ENCODE assay signal across 2 cellular contexts in the genomic region with DNA sequence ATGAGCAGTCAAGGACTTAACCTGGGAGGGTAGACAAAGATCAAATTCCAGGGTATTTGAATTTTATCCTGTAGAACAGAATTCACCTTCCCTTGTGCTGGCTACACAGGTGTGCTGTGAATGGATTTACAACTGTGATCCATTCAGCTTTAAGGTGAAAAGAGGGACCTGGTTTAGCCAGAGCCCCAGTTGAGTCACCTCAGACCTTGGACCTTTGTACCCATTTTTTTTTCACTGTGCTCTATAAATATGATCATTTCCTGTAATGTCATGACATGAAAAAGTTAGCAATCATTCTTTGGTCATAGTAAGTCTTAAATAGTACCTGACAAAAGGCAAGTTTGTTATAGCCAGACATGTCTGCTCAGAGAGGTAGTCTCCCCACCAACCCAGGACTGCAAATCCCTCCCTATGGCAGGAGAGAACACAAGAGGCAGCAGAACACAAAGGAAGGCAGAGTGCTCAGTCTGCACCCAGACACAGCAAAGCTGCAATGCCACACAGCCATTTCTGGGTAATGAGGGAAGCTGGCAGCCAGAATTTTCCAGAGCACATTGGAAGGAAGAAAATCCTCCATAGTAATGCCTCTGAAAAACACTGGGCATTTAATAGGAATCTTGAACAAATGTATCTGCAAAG.
TF ChIP-seq lines count a peak whose summit lies in the region.

No MANE protein-coding gene starts in this region.

TF ChIP-seq in HCT116, 20 proteins besides CTCF, POLR2A, EP300 and RAD21:
- TF ChIP-seq, protein P1, sequence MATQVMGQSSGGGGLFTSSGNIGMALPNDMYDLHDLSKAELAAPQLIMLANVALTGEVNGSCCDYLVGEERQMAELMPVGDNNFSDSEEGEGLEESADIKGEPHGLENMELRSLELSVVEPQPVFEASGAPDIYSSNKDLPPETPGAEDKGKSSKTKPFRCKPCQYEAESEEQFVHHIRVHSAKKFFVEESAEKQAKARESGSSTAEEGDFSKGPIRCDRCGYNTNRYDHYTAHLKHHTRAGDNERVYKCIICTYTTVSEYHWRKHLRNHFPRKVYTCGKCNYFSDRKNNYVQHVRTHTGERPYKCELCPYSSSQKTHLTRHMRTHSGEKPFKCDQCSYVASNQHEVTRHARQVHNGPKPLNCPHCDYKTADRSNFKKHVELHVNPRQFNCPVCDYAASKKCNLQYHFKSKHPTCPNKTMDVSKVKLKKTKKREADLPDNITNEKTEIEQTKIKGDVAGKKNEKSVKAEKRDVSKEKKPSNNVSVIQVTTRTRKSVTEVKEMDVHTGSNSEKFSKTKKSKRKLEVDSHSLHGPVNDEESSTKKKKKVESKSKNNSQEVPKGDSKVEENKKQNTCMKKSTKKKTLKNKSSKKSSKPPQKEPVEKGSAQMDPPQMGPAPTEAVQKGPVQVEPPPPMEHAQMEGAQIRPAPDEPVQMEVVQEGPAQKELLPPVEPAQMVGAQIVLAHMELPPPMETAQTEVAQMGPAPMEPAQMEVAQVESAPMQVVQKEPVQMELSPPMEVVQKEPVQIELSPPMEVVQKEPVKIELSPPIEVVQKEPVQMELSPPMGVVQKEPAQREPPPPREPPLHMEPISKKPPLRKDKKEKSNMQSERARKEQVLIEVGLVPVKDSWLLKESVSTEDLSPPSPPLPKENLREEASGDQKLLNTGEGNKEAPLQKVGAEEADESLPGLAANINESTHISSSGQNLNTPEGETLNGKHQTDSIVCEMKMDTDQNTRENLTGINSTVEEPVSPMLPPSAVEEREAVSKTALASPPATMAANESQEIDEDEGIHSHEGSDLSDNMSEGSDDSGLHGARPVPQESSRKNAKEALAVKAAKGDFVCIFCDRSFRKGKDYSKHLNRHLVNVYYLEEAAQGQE (IDR thresholded peaks at IDR 0.05; ENCODE audit: low read depth), result no peak
- TF ChIP-seq SIN3A (IDR thresholded peaks at IDR 0.05; ENCODE audit: low read depth) (no peak), CEBPB (IDR thresholded peaks at IDR 0.05; ENCODE audit: low read depth) (no peak), ZFX (IDR thresholded peaks at IDR 0.05) (no peak), ZNF274 (IDR thresholded peaks at IDR 0.05; ENCODE audit: low read depth, low read length) (no peak), CBX3 (IDR thresholded peaks at IDR 0.05; ENCODE audit: low read depth) (no peak), JUND (IDR thresholded peaks at IDR 0.05) (no peak), POLR2AphosphoS5 (IDR thresholded peaks at IDR 0.05; ENCODE audit: low read depth, low read length) (no peak), ELF1 (IDR thresholded peaks at IDR 0.05; ENCODE audit: borderline replicate concordance, low read depth) (no peak), FOSL1 (IDR thresholded peaks at IDR 0.05; ENCODE audit: low read depth) (no peak), TCF7L2 (IDR thresholded peaks at IDR 0.05; ENCODE audit: borderline replicate concordance, extremely low read depth, insufficient read depth, insufficient read length) (no peak), SP1 (IDR thresholded peaks at IDR 0.05; ENCODE audit: low read depth) (no peak), YY1 (IDR thresholded peaks at IDR 0.05; ENCODE audit: extremely low read depth, insufficient replicate concordance, low read depth, low read length) (no peak), EGR1 (IDR thresholded peaks at IDR 0.05; ENCODE audit: low read depth) (no peak), SRF (IDR thresholded peaks at IDR 0.05; ENCODE audit: low read depth) (no peak), EZH2phosphoT487 (IDR thresholded peaks at IDR 0.05; ENCODE audit: borderline replicate concordance) (no peak), EZH2 (IDR thresholded peaks at IDR 0.05) (no peak)
- TF ChIP-seq, protein P2, sequence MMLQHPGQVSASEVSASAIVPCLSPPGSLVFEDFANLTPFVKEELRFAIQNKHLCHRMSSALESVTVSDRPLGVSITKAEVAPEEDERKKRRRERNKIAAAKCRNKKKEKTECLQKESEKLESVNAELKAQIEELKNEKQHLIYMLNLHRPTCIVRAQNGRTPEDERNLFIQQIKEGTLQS (IDR thresholded peaks at IDR 0.05), result no peak
- TF ChIP-seq, protein P3, sequence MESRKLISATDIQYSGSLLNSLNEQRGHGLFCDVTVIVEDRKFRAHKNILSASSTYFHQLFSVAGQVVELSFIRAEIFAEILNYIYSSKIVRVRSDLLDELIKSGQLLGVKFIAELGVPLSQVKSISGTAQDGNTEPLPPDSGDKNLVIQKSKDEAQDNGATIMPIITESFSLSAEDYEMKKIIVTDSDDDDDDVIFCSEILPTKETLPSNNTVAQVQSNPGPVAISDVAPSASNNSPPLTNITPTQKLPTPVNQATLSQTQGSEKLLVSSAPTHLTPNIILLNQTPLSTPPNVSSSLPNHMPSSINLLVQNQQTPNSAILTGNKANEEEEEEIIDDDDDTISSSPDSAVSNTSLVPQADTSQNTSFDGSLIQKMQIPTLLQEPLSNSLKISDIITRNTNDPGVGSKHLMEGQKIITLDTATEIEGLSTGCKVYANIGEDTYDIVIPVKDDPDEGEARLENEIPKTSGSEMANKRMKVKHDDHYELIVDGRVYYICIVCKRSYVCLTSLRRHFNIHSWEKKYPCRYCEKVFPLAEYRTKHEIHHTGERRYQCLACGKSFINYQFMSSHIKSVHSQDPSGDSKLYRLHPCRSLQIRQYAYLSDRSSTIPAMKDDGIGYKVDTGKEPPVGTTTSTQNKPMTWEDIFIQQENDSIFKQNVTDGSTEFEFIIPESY (IDR thresholded peaks at IDR 0.05; ENCODE audit: extremely low read depth, insufficient replicate concordance, low read length), result no peak
- TF ChIP-seq, protein P4, sequence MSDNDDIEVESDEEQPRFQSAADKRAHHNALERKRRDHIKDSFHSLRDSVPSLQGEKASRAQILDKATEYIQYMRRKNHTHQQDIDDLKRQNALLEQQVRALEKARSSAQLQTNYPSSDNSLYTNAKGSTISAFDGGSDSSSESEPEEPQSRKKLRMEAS (IDR thresholded peaks at IDR 0.05), result no peak

TF ChIP-seq in WTC11, 78 proteins besides CTCF, POLR2A, EP300 and RAD21 (continued from another document):
- no peak for TF ChIP-seq ZNF317 (CRISPR knock-in tag; IDR thresholded peaks at IDR 0.05; ENCODE audit: borderline replicate concordance, low read depth)
TF ChIP-seq in WTC11: peak in this region for 0.
